ENCODE assay signal across 10 cellular contexts in the genomic region with DNA sequence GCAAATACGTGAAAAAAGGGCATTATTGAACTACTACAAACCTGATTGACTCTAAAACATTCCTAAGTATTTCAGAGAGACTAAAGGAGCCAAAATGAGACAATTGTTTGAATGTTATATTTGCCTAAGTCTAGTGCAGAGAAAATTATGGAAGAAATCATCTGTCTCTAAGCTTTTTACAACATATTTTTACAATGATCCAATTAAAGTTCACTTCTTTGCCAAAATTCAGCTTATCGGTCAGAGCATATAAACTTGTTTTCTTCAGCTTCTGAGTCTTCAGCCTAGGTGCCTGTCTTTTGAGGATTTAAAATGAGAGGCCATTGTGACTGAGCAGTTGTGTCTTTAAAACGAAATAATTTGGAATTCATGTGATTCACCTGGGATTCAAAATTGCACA.
DNase-seq lines count a peak whose midpoint lies in the region; ATAC-seq and TF ChIP-seq lines count a peak whose summit lies in the region.
"Had no signal": no experiment of that assay in that cellular context is flagged by ENCODE, and none has a peak within 500 bp of the region (broad histone marks: within the 10 kb centered on the region; RNA-seq: fewer than 3 reads in every experiment).

No MANE protein-coding gene starts in this region.

- peaks cover 0 to 1% of the 10 kb centered on the region in 2 donors for H3K9me3 Mint-ChIP-seq in activated T-cell treated with anti-CD3 and anti-CD28 coated beads, Interleukin-2, amount 50 U/mL, for 72 hours
- no peaks in the 10 kb centered on the region for H3K9me3 Mint-ChIP-seq in activated CD8-positive, alpha-beta T cell treated with anti-CD3 and anti-CD28 coated beads for 36 hours
- H3K9me3 Mint-ChIP-seq in glutamatergic neuron (ENCODE audit: unreplicated experiment): peaks cover 3% of the 10 kb centered on the region
- no peaks in the 10 kb centered on the region for H3K9me3 Mint-ChIP-seq in stimulated activated naive CD8-positive, alpha-beta T cell treated with anti-CD3 and anti-CD28 coated beads, Interleukin-15, amount 100 ng/mL, for 72 hours

- peaks cover 98% of the 10 kb centered on the region for H3K4me1 Mint-ChIP-seq in activated T-cell treated with anti-CD3 and anti-CD28 coated beads, Interleukin-2, amount 50 U/mL, for 72 hours (ENCODE audit: low read depth)
- peaks cover 96% of the 10 kb centered on the region for H3K4me1 Mint-ChIP-seq in activated CD8-positive, alpha-beta T cell treated with anti-CD3 and anti-CD28 coated beads for 36 hours (ENCODE audit: low read depth)
- H3K4me1 Mint-ChIP-seq in glutamatergic neuron (ENCODE audit: low read depth, unreplicated experiment): peaks cover 37% of the 10 kb centered on the region
- H3K4me1 Mint-ChIP-seq in stimulated activated naive CD8-positive, alpha-beta T cell treated with anti-CD3 and anti-CD28 coated beads, Interleukin-15, amount 100 ng/mL, for 72 hours: peaks cover 96% of the 10 kb centered on the region

- H3K4me3 Mint-ChIP-seq in activated T-cell treated with anti-CD3 and anti-CD28 coated beads, Interleukin-2, amount 50 U/mL, for 72 hours: peak overlapping the region; percentile 71 to 79
- H3K4me3 Mint-ChIP-seq in activated CD8-positive, alpha-beta T cell treated with anti-CD3 and anti-CD28 coated beads for 36 hours: no peak overlapping the region
- no peak overlapping the region for H3K4me3 Mint-ChIP-seq in glutamatergic neuron (ENCODE audit: unreplicated experiment)
- H3K4me3 Mint-ChIP-seq in stimulated activated naive CD8-positive, alpha-beta T cell treated with anti-CD3 and anti-CD28 coated beads, Interleukin-15, amount 100 ng/mL, for 72 hours: peak overlapping the region; percentile 51 to 65

- CTCF ChIA-PET in activated CD8-positive, alpha-beta T cell treated with anti-CD3 and anti-CD28 coated beads for 36 hours (lab: Charles Lee): interaction anchor here (1.0 to 6.3 kb wide), 8 partner anchors 11 to 111 kb away, joined by 3 to 59 read pairs (median 30); no protein-coding TSS in a partner anchor

- TF ChIP-seq CTCF in activated CD8-positive, alpha-beta T cell treated with anti-CD3 and anti-CD28 coated beads for 36 hours (IDR thresholded peaks at IDR 0.05): no peak
- TF ChIP-seq CTCF in glutamatergic neuron (IDR thresholded peaks at IDR 0.05; ENCODE audit: partially characterized antibody, unreplicated experiment): no peak

- DNase-seq in activated T-cell treated with anti-CD3 and anti-CD28 coated beads, Interleukin-2, amount 50 U/mL, for 72 hours: no peak
- DNase-seq in activated T-cell treated with anti-CD3 and anti-CD28 coated beads for 4 hours (no peak), glutamatergic neuron (no peak), AG20443 (ENCODE audit: low spot score) (no peak), NAMALWA (ENCODE audit: low spot score) (no peak), mucosa of gallbladder (ENCODE audit: low spot score) (no peak)
- no peak for DNase-seq in activated CD8-positive, alpha-beta T cell treated with anti-CD3 and anti-CD28 coated beads for 36 hours
- no peak for DNase-seq in stimulated activated naive CD8-positive, alpha-beta T cell treated with anti-CD3 and anti-CD28 coated beads, Interleukin-15, amount 100 ng/mL, for 72 hours
- DNase-seq: NCI-H345; stimulated activated naive CD4-positive, alpha-beta T cell treated with Interleukin-2 at 50 U/mL for 16 hours had no signal

- ATAC-seq in activated T-cell treated with anti-CD3 and anti-CD28 coated beads, Interleukin-2, amount 50 U/mL, for 72 hours (replicated peaks in 1 of 2): no peak
- ATAC-seq in activated CD8-positive, alpha-beta T cell treated with anti-CD3 and anti-CD28 coated beads for 36 hours: no peak
- no peak for ATAC-seq in stimulated activated naive CD8-positive, alpha-beta T cell treated with anti-CD3 and anti-CD28 coated beads, Interleukin-15, amount 100 ng/mL, for 72 hours

- peaks cover 5 to 13% of the 10 kb centered on the region in 2 donors for H3K36me3 Mint-ChIP-seq in activated T-cell treated with anti-CD3 and anti-CD28 coated beads, Interleukin-2, amount 50 U/mL, for 72 hours (ENCODE audit: insufficient read depth in 2 of 2)
- H3K36me3 Mint-ChIP-seq in activated CD8-positive, alpha-beta T cell treated with anti-CD3 and anti-CD28 coated beads for 36 hours (ENCODE audit: low read depth): peaks cover 54% of the 10 kb centered on the region
- H3K36me3 Mint-ChIP-seq in glutamatergic neuron (ENCODE audit: unreplicated experiment): no peaks in the 10 kb centered on the region

- POLR2A ChIA-PET in activated CD8-positive, alpha-beta T cell treated with anti-CD3 and anti-CD28 coated beads for 36 hours (lab: Charles Lee): interaction anchor here (1.0 to 5.3 kb wide), 8 partner anchors 10 to 101 kb away, joined by 3 to 57 read pairs (median 8); no protein-coding TSS in a partner anchor

- no peaks in the 10 kb centered on the region for H3K27me3 Mint-ChIP-seq in activated T-cell treated with anti-CD3 and anti-CD28 coated beads, Interleukin-2, amount 50 U/mL, for 72 hours (ENCODE audit: low read depth)
- no peaks in the 10 kb centered on the region for H3K27me3 Mint-ChIP-seq in activated CD8-positive, alpha-beta T cell treated with anti-CD3 and anti-CD28 coated beads for 36 hours
- peaks cover 3% of the 10 kb centered on the region for H3K27me3 Mint-ChIP-seq in glutamatergic neuron (ENCODE audit: unreplicated experiment)
- H3K27me3 Mint-ChIP-seq in stimulated activated naive CD8-positive, alpha-beta T cell treated with anti-CD3 and anti-CD28 coated beads, Interleukin-15, amount 100 ng/mL, for 72 hours: no peaks in the 10 kb centered on the region

- H3K27ac Mint-ChIP-seq in activated T-cell treated with anti-CD3 and anti-CD28 coated beads, Interleukin-2, amount 50 U/mL, for 72 hours: peak overlapping the region; percentile 77
- H3K27ac Mint-ChIP-seq in activated CD8-positive, alpha-beta T cell treated with anti-CD3 and anti-CD28 coated beads for 36 hours: peak overlapping the region; percentile 81
- H3K27ac Mint-ChIP-seq in glutamatergic neuron (ENCODE audit: unreplicated experiment): peak overlapping the region; percentile 62
- H3K27ac Mint-ChIP-seq in stimulated activated naive CD8-positive, alpha-beta T cell treated with anti-CD3 and anti-CD28 coated beads, Interleukin-15, amount 100 ng/mL, for 72 hours: peak overlapping the region in 1 of 2 donors; percentile 23

- intact Hi-C loops in activated CD8-positive, alpha-beta T cell treated with anti-CD3 and anti-CD28 coated beads for 36 hours (cut with micrococcal nuclease): loop anchor here (5.0 kb wide), 2 partner anchors 75 to 85 kb away; no protein-coding TSS in a partner anchor

Comparison
In these comparisons a context has a peak if more than half of its experiments do, and no peak if none do; other contexts are left out.
1. H3K4me3 Mint-ChIP-seq: peak in activated T-cell treated with anti-CD3 and anti-CD28 coated beads, Interleukin-2, amount 50 U/mL, for 72 hours (2 of 2) and stimulated activated naive CD8-positive, alpha-beta T cell treated with anti-CD3 and anti-CD28 coated beads, Interleukin-15, amount 100 ng/mL, for 72 hours (2 of 2); none in activated CD8-positive, alpha-beta T cell treated with anti-CD3 and anti-CD28 coated beads for 36 hours (single experiment) and glutamatergic neuron (single experiment).